10 cellular contexts compared by ENCODE assay signal in the genomic region with DNA sequence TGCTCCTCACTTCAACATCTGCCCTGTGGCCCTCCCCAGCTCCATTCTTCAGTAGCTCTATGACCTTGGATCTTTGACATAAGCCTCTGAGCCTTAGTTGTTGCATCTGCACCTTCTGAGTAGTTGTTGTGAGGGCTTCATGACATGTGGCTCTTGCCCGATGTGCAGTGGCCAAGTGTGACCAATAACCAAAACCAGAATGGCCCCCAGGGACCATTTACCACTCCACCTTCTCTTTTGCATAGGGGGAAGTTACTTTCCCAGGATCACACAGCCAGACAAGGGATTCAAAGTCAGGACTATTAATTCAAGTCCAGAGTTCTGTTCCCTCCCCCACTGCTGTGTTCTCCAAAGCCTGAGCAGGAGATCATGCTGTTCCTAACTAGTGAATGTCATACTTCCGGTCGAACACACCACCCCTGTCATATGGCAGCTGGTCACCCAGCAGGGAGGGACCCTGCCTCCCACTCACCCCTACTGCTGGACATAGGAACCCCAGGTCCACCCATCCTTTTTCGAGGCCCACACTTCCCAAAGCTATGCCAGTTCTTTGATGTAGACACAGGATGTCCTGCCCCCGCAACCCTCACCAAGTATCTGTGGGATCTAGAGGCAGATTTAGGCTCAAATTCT. TPM values are rescaled to one million over a fixed set of nuclear protein-coding genes. Genes with fewer than 3 reads are reported as not detected.
DNase-seq lines count a peak whose midpoint lies in the region; ATAC-seq and TF ChIP-seq lines count a peak whose summit lies in the region.
"Had no signal": no experiment of that assay in that cellular context is flagged by ENCODE, and none has a peak within 500 bp of the region (broad histone marks: within the 10 kb centered on the region; RNA-seq: fewer than 3 reads in every experiment).

No MANE protein-coding gene starts in this region.

- H3K27ac Mint-ChIP-seq in activated CD8-positive, alpha-beta memory T cell treated with anti-CD3 and anti-CD28 coated beads, Interleukin-2, amount 10 ng/mL, durations not matched to agents 7 days and 5 days, result peak overlapping the region; percentile 3
- peak overlapping the region; percentile 83 for H3K27ac Mint-ChIP-seq in activated B cell treated with CpG ODN at 0.5 μM for 24 hours
- no peak overlapping the region for H3K27ac Mint-ChIP-seq in activated T-cell treated with anti-CD3 and anti-CD28 coated beads, Interleukin-2, amount 50 U/mL, for 24 hours

- H3K27me3 Mint-ChIP-seq in activated CD8-positive, alpha-beta memory T cell treated with anti-CD3 and anti-CD28 coated beads, Interleukin-2, amount 10 ng/mL, durations not matched to agents 7 days and 5 days, result peaks cover 9% of the 10 kb centered on the region
- H3K27me3 Mint-ChIP-seq in activated B cell treated with CpG ODN at 0.5 μM for 24 hours, result no peaks in the 10 kb centered on the region
- H3K27me3 Mint-ChIP-seq in activated T-cell treated with anti-CD3 and anti-CD28 coated beads, Interleukin-2, amount 50 U/mL, for 24 hours, result no peaks in the 10 kb centered on the region

- ATAC-seq in activated CD8-positive, alpha-beta memory T cell treated with anti-CD3 and anti-CD28 coated beads, Interleukin-2, amount 10 ng/mL, durations not matched to agents 7 days and 5 days, result no peak
- ATAC-seq in activated B cell treated with CpG ODN at 0.5 μM for 24 hours (ENCODE audit: low read depth), result peak; percentile 14
- peak; percentile 35 for ATAC-seq in left lung

- H3K4me3 ChIP-seq in left lung (peak overlapping the region in 1 of 2 donors; percentile 63), uterus (no peak overlapping the region)

- H3K9me3 ChIP-seq in left lung (no peaks in the 10 kb centered on the region), uterus (no peaks in the 10 kb centered on the region)

- H3K27ac ChIP-seq in left lung, result peak overlapping the region; percentile 69 to 95
- H3K27ac ChIP-seq in uterus, result peak overlapping the region; percentile 67 to 68

- intact Hi-C loops in activated B cell treated with CpG ODN at 0.5 μM for 24 hours (cut with micrococcal nuclease), result loop anchor here (1.0 kb wide), 1 partner anchor 28 kb away; no protein-coding TSS in a partner anchor
- intact Hi-C loops in left lung (cut with DNase I), result no loop called here
- intact Hi-C loops in uterus (cut with DNase I; ENCODE audit: low total_unique reads), result no loop called here

- CTCF ChIA-PET in activated CD8-positive, alpha-beta memory T cell treated with anti-CD3 and anti-CD28 coated beads, Interleukin-2, amount 10 ng/mL, durations not matched to agents 7 days and 5 days (lab: Charles Lee), result interaction anchor here (1.0 to 6.2 kb wide), 10 partner anchors 11 to 74 kb away, joined by 4 to 32 read pairs (median 6); partner anchors contain the start of gene AHDC1
- CTCF ChIA-PET in activated B cell treated with CpG ODN at 0.5 μM for 24 hours (lab: Charles Lee), result interaction anchor here (0.9 to 2.1 kb wide), 5 partner anchors 23 to 74 kb away, joined by 3 to 14 read pairs (median 3); no protein-coding TSS in a partner anchor

- H3K9me3 Mint-ChIP-seq in activated CD8-positive, alpha-beta memory T cell treated with anti-CD3 and anti-CD28 coated beads, Interleukin-2, amount 10 ng/mL, durations not matched to agents 7 days and 5 days (ENCODE audit: low read depth), result no peaks in the 10 kb centered on the region
- H3K9me3 Mint-ChIP-seq in activated B cell treated with CpG ODN at 0.5 μM for 24 hours, result no peaks in the 10 kb centered on the region
- H3K9me3 Mint-ChIP-seq in activated T-cell treated with anti-CD3 and anti-CD28 coated beads, Interleukin-2, amount 50 U/mL, for 24 hours, result no peaks in the 10 kb centered on the region

- no peaks in the 10 kb centered on the region for H3K36me3 Mint-ChIP-seq in activated CD8-positive, alpha-beta memory T cell treated with anti-CD3 and anti-CD28 coated beads, Interleukin-2, amount 10 ng/mL, durations not matched to agents 7 days and 5 days
- H3K36me3 Mint-ChIP-seq in activated B cell treated with CpG ODN at 0.5 μM for 24 hours (ENCODE audit: low read depth), result no peaks in the 10 kb centered on the region
- H3K36me3 Mint-ChIP-seq in activated T-cell treated with anti-CD3 and anti-CD28 coated beads, Interleukin-2, amount 50 U/mL, for 24 hours (ENCODE audit: low read depth), result no peaks in the 10 kb centered on the region

- POLR2A ChIA-PET in activated B cell treated with CpG ODN at 0.5 μM for 24 hours (lab: Charles Lee), result interaction anchor here (0.5 to 15.1 kb wide), 11 partner anchors 9 to 212 kb away, joined by 3 to 271 read pairs (median 5); partner anchors contain the start of genes AHDC1 and PPP1R8

- H3K27me3 ChIP-seq in left lung (peaks cover 0 to 14% of the 10 kb centered on the region in 2 donors), uterus (peaks cover 0 to 3% of the 10 kb centered on the region in 2 donors)

- H3K4me3 Mint-ChIP-seq in activated CD8-positive, alpha-beta memory T cell treated with anti-CD3 and anti-CD28 coated beads, Interleukin-2, amount 10 ng/mL, durations not matched to agents 7 days and 5 days, result no peak overlapping the region
- H3K4me3 Mint-ChIP-seq in activated B cell treated with CpG ODN at 0.5 μM for 24 hours, result peak overlapping the region; percentile 75
- H3K4me3 Mint-ChIP-seq in activated T-cell treated with anti-CD3 and anti-CD28 coated beads, Interleukin-2, amount 50 U/mL, for 24 hours, result no peak overlapping the region

- H3K36me3 ChIP-seq in left lung, result no peaks in the 10 kb centered on the region
- no peaks in the 10 kb centered on the region for H3K36me3 ChIP-seq in uterus

- TF ChIP-seq POLR2A in uterus (IDR thresholded peaks at IDR 0.05), result peak in 1 of 2 donors; percentile 48

- peaks cover 68% of the 10 kb centered on the region for H3K4me1 Mint-ChIP-seq in activated CD8-positive, alpha-beta memory T cell treated with anti-CD3 and anti-CD28 coated beads, Interleukin-2, amount 10 ng/mL, durations not matched to agents 7 days and 5 days
- peaks cover 80% of the 10 kb centered on the region for H3K4me1 Mint-ChIP-seq in activated B cell treated with CpG ODN at 0.5 μM for 24 hours
- H3K4me1 Mint-ChIP-seq in activated T-cell treated with anti-CD3 and anti-CD28 coated beads, Interleukin-2, amount 50 U/mL, for 24 hours (ENCODE audit: low read depth), result peaks cover 65% of the 10 kb centered on the region

- no peak for DNase-seq in activated CD8-positive, alpha-beta memory T cell treated with anti-CD3 and anti-CD28 coated beads, Interleukin-2, amount 10 ng/mL, durations not matched to agents 7 days and 5 days
- DNase-seq in activated CD8-positive, alpha-beta memory T cell treated with anti-CD3 and anti-CD28 coated beads for 24 hours, result no peak
- DNase-seq in activated B cell treated with CpG ODN at 0.5 μM for 24 hours (no peak), left lung (peak; percentile 65 to 74), uterus (peak in 1 of 2 donors; percentile 73), activated gamma-delta T cell treated with Interleukin-2 at 50 U/mL for 16 hours (no peak)
- DNase-seq in stimulated activated naive CD4-positive, alpha-beta T cell treated with Interleukin-2 at 50 U/mL for 16 hours (lab: John Stamatoyannopoulos, UW), result no peak
- no peak for DNase-seq in activated T-cell treated with anti-CD3 and anti-CD28 coated beads, Interleukin-2, amount 50 U/mL, for 24 hours
- DNase-seq: effector CD8-positive, alpha-beta T cell; NCI-H1436 treated with DMSO at 0.1 percent for 48 hours had no signal

- H3K4me1 ChIP-seq in left lung (peaks cover 7 to 95% of the 10 kb centered on the region in 2 donors), uterus (peaks cover 0 to 6% of the 10 kb centered on the region in 2 donors)

- TF ChIP-seq CTCF in activated B cell treated with CpG ODN at 0.5 μM for 24 hours (IDR thresholded peaks at IDR 0.05), result no peak
- TF ChIP-seq CTCF in left lung (IDR thresholded peaks at IDR 0.05), result peak in 1 of 2 donors; percentile 10
- no peak for TF ChIP-seq CTCF in uterus (IDR thresholded peaks at IDR 0.05)

RNA-seq across cellular contexts. Expression of gene FGR, which starts 4.0 kb away (rescaled TPM):
- total RNA-seq in activated CD8-positive, alpha-beta memory T cell treated with anti-CD3 and anti-CD28 coated beads, Interleukin-2, amount 10 ng/mL, durations not matched to agents 7 days and 5 days, result 1 to 10 TPM in 1 of 2 experiments, under 1 TPM in 1; 0.30 to 1.8 TPM
- total RNA-seq in activated B cell treated with CpG ODN at 0.5 μM for 24 hours (28.6 and 28.8 TPM in 2 replicates), left lung (100 to 1,000 TPM in 1 of 2 donors, 10 to 100 TPM in 1; 44.6 to 126 TPM), uterus (10 to 100 TPM in 3 of 4 donors, 1 to 10 TPM in 1; 3.0 to 35.9 (median 18.8) TPM)

RNA-seq across cellular contexts. Expression of gene AHDC1, which starts 27.0 kb away (rescaled TPM):
- total RNA-seq in activated CD8-positive, alpha-beta memory T cell treated with anti-CD3 and anti-CD28 coated beads, Interleukin-2, amount 10 ng/mL, durations not matched to agents 7 days and 5 days, result 10 to 100 TPM; 15.8 to 18.5 TPM
- total RNA-seq in activated B cell treated with CpG ODN at 0.5 μM for 24 hours (22.4 and 23.3 TPM in 2 replicates), left lung (10 to 100 TPM; 35.5 to 38.0 TPM), uterus (100 to 1,000 TPM in 1 of 4 donors, 10 to 100 TPM in 3; 11.2 to 179 (median 50.7) TPM)

RNA-seq across cellular contexts. Expression of gene IFI6, which starts 41.0 kb away (rescaled TPM):
- total RNA-seq in activated CD8-positive, alpha-beta memory T cell treated with anti-CD3 and anti-CD28 coated beads, Interleukin-2, amount 10 ng/mL, durations not matched to agents 7 days and 5 days, result 1,000 to 10,000 TPM in 1 of 2 experiments, 100 to 1,000 TPM in 1; 461 to 1,077 TPM
- total RNA-seq in activated B cell treated with CpG ODN at 0.5 μM for 24 hours (10.9 and 11.4 TPM in 2 replicates), left lung (100 to 1,000 TPM; 170 to 341 TPM), uterus (100 to 1,000 TPM in 1 of 4 donors, 10 to 100 TPM in 3; 64.4 to 103 (median 79.5) TPM)

Comparison
In these comparisons a context has a peak if more than half of its experiments do, and no peak if none do; other contexts are left out.
1. DNase-seq: peak in left lung (2 of 2); none in activated CD8-positive, alpha-beta memory T cell treated with anti-CD3 and anti-CD28 coated beads, Interleukin-2, amount 10 ng/mL, durations not matched to agents 7 days and 5 days (single experiment), activated CD8-positive, alpha-beta memory T cell treated with anti-CD3 and anti-CD28 coated beads for 24 hours (single experiment), activated B cell treated with CpG ODN at 0.5 μM for 24 hours (single experiment), stimulated activated naive CD4-positive, alpha-beta T cell treated with Interleukin-2 at 50 U/mL for 16 hours (single experiment), activated T-cell treated with anti-CD3 and anti-CD28 coated beads, Interleukin-2, amount 50 U/mL, for 24 hours (single experiment) and activated gamma-delta T cell treated with Interleukin-2 at 50 U/mL for 16 hours (single experiment).